ENCODE assay signal across 8 cellular contexts in genomic region chr11:46352063-46352841, GRCh38. TPM values are rescaled to one million over a fixed set of nuclear protein-coding genes. Genes with fewer than 3 reads are reported as not detected.
DNase-seq lines count a peak whose midpoint lies in the region; ATAC-seq, FAIRE-seq and TF ChIP-seq lines count a peak whose summit lies in the region.

No MANE protein-coding gene starts in this region.

- TF ChIP-seq CTCF in GM12874 (IDR thresholded peaks at IDR 0.05; ENCODE audit: insufficient read depth, low read depth, low read length) (peak; percentile 95), glutamatergic neuron (IDR thresholded peaks at IDR 0.05; ENCODE audit: partially characterized antibody, unreplicated experiment) (peak; percentile 95), gastrocnemius medialis (IDR thresholded peaks at IDR 0.05 in 4 of 5, conservative IDR thresholded peaks at IDR 0.05 in 1 of 5) (peak; percentile 95 to 99 (median 99)), omental fat pad (IDR thresholded peaks at IDR 0.05) (no peak)

- peak; percentile 59 to 75 for ATAC-seq in gastrocnemius medialis
- no peak for ATAC-seq in HG02884 (IDR thresholded peaks at IDR 0.05; ENCODE audit: unreplicated experiment)
- no peak for ATAC-seq in omental fat pad (ENCODE audit: low FRiP score)
- no peak for ATAC-seq in HG03354 (IDR thresholded peaks at IDR 0.05; ENCODE audit: poor library complexity, severe bottlenecking, unreplicated experiment)

- peak; percentile 16 for DNase-seq in RCC 7860 (ENCODE audit: low spot score)
- DNase-seq in activated gamma-delta T cell treated with anti-CD3 and anti-CD28 coated beads, Interleukin-2, amount 50 U/mL, for 16 hours (ENCODE audit: low read depth), result peak; percentile 65
- DNase-seq in glutamatergic neuron, result peak; percentile 84
- peak; percentile 46 to 76 for DNase-seq in gastrocnemius medialis
- no peak for DNase-seq in omental fat pad (ENCODE audit: low spot score)

- H3K4me3 Mint-ChIP-seq in glutamatergic neuron (ENCODE audit: unreplicated experiment), result peak overlapping the region; percentile 64

- peak overlapping the region; percentile 68 to 79 (median 74) for H3K27ac ChIP-seq in gastrocnemius medialis

- H3K9me3 Mint-ChIP-seq in glutamatergic neuron (ENCODE audit: unreplicated experiment), result no peaks in the 10 kb centered on the region

- no peaks in the 10 kb centered on the region for H3K36me3 Mint-ChIP-seq in glutamatergic neuron (ENCODE audit: unreplicated experiment)

- H3K4me3 ChIP-seq in gastrocnemius medialis, result peak overlapping the region; percentile 32 to 46 (median 38)

- TF ChIP-seq POLR2A in gastrocnemius medialis (IDR thresholded peaks at IDR 0.05), result no peak

- in situ Hi-C loops in gastrocnemius medialis (cut with MboI; ENCODE audit: low sequenced_read_pairs in 4 of 4), result no loop called here

- H3K4me1 ChIP-seq in gastrocnemius medialis, result peaks cover 23 to 31% of the 10 kb centered on the region in 2 donors

- no peak overlapping the region for H3K27ac Mint-ChIP-seq in glutamatergic neuron (ENCODE audit: unreplicated experiment)

- H3K27me3 ChIP-seq in gastrocnemius medialis, result no peaks in the 10 kb centered on the region

- H3K27me3 Mint-ChIP-seq in glutamatergic neuron (ENCODE audit: unreplicated experiment), result peaks cover 4% of the 10 kb centered on the region

- intact Hi-C loops in gastrocnemius medialis (cut with DNase I; ENCODE audit: low total_unique reads), result loop anchor here (1.0 kb wide), 1 partner anchor 15 kb away; no protein-coding TSS in a partner anchor

- no peak for FAIRE-seq in RCC 7860 (lab: Jason Lieb, UNC)

- no peaks in the 10 kb centered on the region for H3K9me3 ChIP-seq in gastrocnemius medialis

- H3K4me1 Mint-ChIP-seq in glutamatergic neuron (ENCODE audit: low read depth, unreplicated experiment), result peaks cover 27% of the 10 kb centered on the region

- no peaks in the 10 kb centered on the region for H3K36me3 ChIP-seq in gastrocnemius medialis

RNA-seq across cellular contexts. Expression of gene DGKZ, which starts 5.0 kb away (rescaled TPM):
- total RNA-seq in glutamatergic neuron (ENCODE audit: unreplicated experiment), result 60.9 TPM
- total RNA-seq in gastrocnemius medialis, result 100 to 1,000 TPM; 127 to 155 (median 131) TPM
- 10 to 100 TPM; 29.2 to 79.4 (median 63.3) TPM for total RNA-seq in omental fat pad

RNA-seq across cellular contexts. Expression of gene MDK, which starts 29.2 kb away (rescaled TPM):
- total RNA-seq in glutamatergic neuron (ENCODE audit: unreplicated experiment) (846 TPM), gastrocnemius medialis (1 to 10 TPM in 2 of 4 donors, not detected in 2; 1.6 to 1.9 TPM), omental fat pad (10 to 100 TPM; 11.7 to 18.1 (median 15.2) TPM)

RNA-seq across cellular contexts. Expression of gene CHRM4, which starts 39.3 kb away (rescaled TPM):
- total RNA-seq in glutamatergic neuron (ENCODE audit: unreplicated experiment), result 8.5 TPM
- not detected for total RNA-seq in gastrocnemius medialis
- total RNA-seq in omental fat pad, result under 1 TPM in 2 of 4 donors, not detected in 2; 0.63 to 0.74 TPM

Comparison
In these comparisons a context has a peak if more than half of its experiments do, and no peak if none do; other contexts are left out.
1. CTCF ChIP-seq: peak in GM12874 (single experiment), glutamatergic neuron (single experiment) and gastrocnemius medialis (5 of 5); none in omental fat pad (0 of 3).
2. ATAC-seq: peak in gastrocnemius medialis (2 of 2); none in HG02884 (single experiment), omental fat pad (single experiment) and HG03354 (single experiment).
3. RNA of gene MDK, which starts 29.2 kb away (total RNA-seq): 846 TPM in glutamatergic neuron (single experiment); 11.7 to 18.1 TPM in omental fat pad and 1.6 to 1.9 TPM in gastrocnemius medialis; every median in the first group is over 10 times any median in the second.